In genomic region chr7:122136639-122137253, GRCh38 we compare ENCODE assay signal across 9 cellular contexts. TPM values are rescaled to one million over a fixed set of nuclear protein-coding genes. Genes with fewer than 3 reads are reported as not detected.
DNase-seq lines count a peak whose midpoint lies in the region; ATAC-seq and TF ChIP-seq lines count a peak whose summit lies in the region.
"Had no signal": no experiment of that assay in that cellular context is flagged by ENCODE, and none has a peak within 500 bp of the region (broad histone marks: within the 10 kb centered on the region; RNA-seq: fewer than 3 reads in every experiment).

No MANE protein-coding gene starts in this region.

- no peak overlapping the region for H3K4ac ChIP-seq in H9 (ENCODE audit: low read depth, low read length)

- H3K27ac Mint-ChIP-seq in H9 (peak overlapping the region in 2 of 3 experiments; percentile 38 to 85; a peak in 3 of 7 replicates), T-helper 17 cell (peak overlapping the region; percentile 14)

- no peaks in the 10 kb centered on the region for H3K79me1 ChIP-seq in H9 (ENCODE audit: insufficient read depth, low read depth, low read length, poor library complexity, severe bottlenecking)

- no peak overlapping the region for H2BK12ac ChIP-seq in H9 (ENCODE audit: insufficient read length, low read depth, low read length)

- peaks cover 0 to 3% of the 10 kb centered on the region in 2 experiments; a peak in 2 of 5 replicates for H3K9me3 Mint-ChIP-seq in H9

- H3K4me3 ChIP-seq in right cardiac atrium (ENCODE audit: low read length) (peak overlapping the region; percentile 65), skeletal muscle tissue (ENCODE audit: low read length in 3 of 3) (peak overlapping the region; percentile 56 to 63 (median 62))

- H3K27me3 ChIP-seq in H9 (ENCODE audit: insufficient read depth, low read length) (no peaks in the 10 kb centered on the region), right cardiac atrium (ENCODE audit: control insufficient read depth, insufficient read depth) (no peaks in the 10 kb centered on the region), skeletal muscle tissue (ENCODE audit: control insufficient read depth in 3 of 3, insufficient read depth in 3 of 3, low read length in 3 of 3) (no peaks in the 10 kb centered on the region)

- intact Hi-C loops in right cardiac atrium (cut with DNase I), result no loop called here

- no peak overlapping the region for H4K5ac ChIP-seq in H9 (ENCODE audit: insufficient read length, low read depth, low read length)

- H3K23me2 ChIP-seq in H9 (ENCODE audit: insufficient read length, low read depth, low read length, poor library complexity, severe bottlenecking), result peaks cover 4% of the 10 kb centered on the region

- H2BK120ac ChIP-seq in H9 (ENCODE audit: low read depth, low read length, poor library complexity, severe bottlenecking), result no peak overlapping the region

- ATAC-seq in T-helper 17 cell, result no peak
- peak in 1 of 2 donors; percentile 23 for ATAC-seq in right cardiac atrium
- ATAC-seq in HG03520 (IDR thresholded peaks at IDR 0.05; ENCODE audit: unreplicated experiment), result no peak

- H3K18ac ChIP-seq in H9 (ENCODE audit: insufficient read length, low read depth, low read length), result no peak overlapping the region

- H3K4me1 ChIP-seq in H9 (ENCODE audit: insufficient read depth, low read length), result no peaks in the 10 kb centered on the region
- peaks cover 2% of the 10 kb centered on the region for H3K4me1 ChIP-seq in right cardiac atrium (ENCODE audit: control insufficient read depth, insufficient read depth, low read length)
- peaks cover 0 to 10% (median 9%) of the 10 kb centered on the region in 3 donors for H3K4me1 ChIP-seq in skeletal muscle tissue (ENCODE audit: control insufficient read depth in 3 of 3, insufficient read depth in 3 of 3, low read length in 3 of 3)

- TF ChIP-seq CTCF in H9 (conservative IDR thresholded peaks at IDR 0.05), result no peak

- H3K56ac ChIP-seq in H9 (ENCODE audit: insufficient read length, low read depth, low read length), result no peak overlapping the region

- H2AK5ac ChIP-seq in H9 (ENCODE audit: insufficient read length, low read length), result no peak overlapping the region

- H3T11ph ChIP-seq in H9 (ENCODE audit: low read length), result no peak overlapping the region

- no peak overlapping the region for H2BK20ac ChIP-seq in H9 (ENCODE audit: low read depth, low read length, poor library complexity, severe bottlenecking)

- H3K79me2 ChIP-seq in H9 (ENCODE audit: insufficient read depth, low read length), result peaks cover 81% of the 10 kb centered on the region

- H3K27ac ChIP-seq in H9 (ENCODE audit: insufficient read length, low read depth, low read length) (no peak overlapping the region), right cardiac atrium (ENCODE audit: low read length) (peak overlapping the region; percentile 83), skeletal muscle tissue (ENCODE audit: low read depth, low read length) (no peak overlapping the region)

- no peak overlapping the region for H4K91ac ChIP-seq in H9 (ENCODE audit: insufficient read length, low read depth, low read length)

- H3K4me2 ChIP-seq in H9 (ENCODE audit: insufficient read depth, insufficient read length, low read length), result peak overlapping the region; percentile 66

- no peaks in the 10 kb centered on the region for H4K20me1 ChIP-seq in H9 (ENCODE audit: control insufficient read depth, insufficient read depth, insufficient read length)

- H2AFZ ChIP-seq in H9 (ENCODE audit: low read length), result no peak overlapping the region

- H3K23ac ChIP-seq in H9 (ENCODE audit: insufficient read length, low read depth, low read length), result no peak overlapping the region

- H3K4me1 Mint-ChIP-seq in H9 (peaks cover 54% of the 10 kb centered on the region in 2 experiments), T-helper 17 cell (peaks cover 17% of the 10 kb centered on the region)

- no CpG with 5 or more reads among the region's 1 CpG for whole genome bisulfite sequencing in H9 (ENCODE audit: extremely low coverage, insufficient read length, low lambda C conversion rate)
- WGBS in right cardiac atrium, result 68% methylated on average over 1 of the region's 1 CpG

- peaks cover 0 to 2% (median 0%) of the 10 kb centered on the region in 3 donors for H3K36me3 ChIP-seq in skeletal muscle tissue (ENCODE audit: control insufficient read depth in 3 of 3, insufficient read depth in 3 of 3, low read length in 3 of 3)

- DNase-seq in H9 (no peak), T-helper 17 cell (no peak), right cardiac atrium (no peak), NCI-H1694 treated with DMSO at 0.1 percent for 48 hours (lab: John Stamatoyannopoulos, UW) (no peak), AG08395 (ENCODE audit: low spot score) (no peak), T-helper 2 cell (no peak)
- DNase-seq: activated CD4-positive, alpha-beta T cell treated with anti-CD3 and anti-CD28 coated beads for 4 hours had no signal

- no peak overlapping the region for H4K8ac ChIP-seq in H9 (replicated peaks; ENCODE audit: insufficient read length, low read depth, low read length)

- H3K36me3 Mint-ChIP-seq in H9 (ENCODE audit: insufficient read depth in 1 of 3, low read depth in 3 of 3), result peaks cover 26 to 72% (median 60%) of the 10 kb centered on the region in 3 experiments
- H3K36me3 Mint-ChIP-seq in T-helper 17 cell (ENCODE audit: low read depth), result no peaks in the 10 kb centered on the region

- H3K4me3 Mint-ChIP-seq in H9 (peak overlapping the region; percentile 20 to 66; a peak in 3 of 5 replicates), T-helper 17 cell (peak overlapping the region; percentile 62)

- H3K27me3 Mint-ChIP-seq in H9 (ENCODE audit: low read depth) (no peaks in the 10 kb centered on the region), T-helper 17 cell (no peaks in the 10 kb centered on the region)

- no peak overlapping the region for H2BK5ac ChIP-seq in H9 (ENCODE audit: insufficient read length, low read length)

- H2BK15ac ChIP-seq in H9 (ENCODE audit: low read depth, low read length), result no peak overlapping the region

- H3K9ac ChIP-seq in H9 (ENCODE audit: extremely low read depth, insufficient read length, low read length) (no peak overlapping the region), skeletal muscle tissue (ENCODE audit: low read depth in 1 of 3, low read length in 3 of 3) (peak overlapping the region; percentile 2 to 40 (median 34))

- H3K14ac ChIP-seq in H9 (ENCODE audit: insufficient read depth, low read length), result no peak overlapping the region

- no peaks in the 10 kb centered on the region for H3K9me3 ChIP-seq in H9 (ENCODE audit: control insufficient read depth, low read depth, low read length)
- H3K9me3 ChIP-seq in T-helper 17 cell (ENCODE audit: control insufficient read depth, low read length, poor library complexity, severe bottlenecking), result no peaks in the 10 kb centered on the region
- no peaks in the 10 kb centered on the region for H3K9me3 ChIP-seq in right cardiac atrium (ENCODE audit: control insufficient read depth, low read length)
- H3K9me3 ChIP-seq in skeletal muscle tissue (ENCODE audit: control insufficient read depth in 3 of 3, low read length in 3 of 3), result no peaks in the 10 kb centered on the region

RNA-seq across cellular contexts. Expression of gene AASS, which starts 7.3 kb away (rescaled TPM):
- 383 and 398 TPM in 2 replicates for total RNA-seq in H9 (2021)
- total RNA-seq in T-helper 17 cell, result 1 to 10 TPM; 1.6 to 3.6 TPM
- 10 to 100 TPM; 11.8 to 22.2 (median 13.5) TPM for total RNA-seq in right cardiac atrium
- 9.1 TPM for polyA plus RNA-seq in right cardiac atrium
- 32.4 TPM for total RNA-seq in skeletal muscle tissue

Comparison
In these comparisons a context has a peak if more than half of its experiments do, and no peak if none do; other contexts are left out.
1. RNA of gene AASS, which starts 7.3 kb away (total RNA-seq): 383 to 398 TPM in H9; 32.4 TPM in skeletal muscle tissue (single experiment), 11.8 to 22.2 TPM in right cardiac atrium and 1.6 to 3.6 TPM in T-helper 17 cell; every median in the first group is over 10 times any median in the second.